In the genomic region with DNA sequence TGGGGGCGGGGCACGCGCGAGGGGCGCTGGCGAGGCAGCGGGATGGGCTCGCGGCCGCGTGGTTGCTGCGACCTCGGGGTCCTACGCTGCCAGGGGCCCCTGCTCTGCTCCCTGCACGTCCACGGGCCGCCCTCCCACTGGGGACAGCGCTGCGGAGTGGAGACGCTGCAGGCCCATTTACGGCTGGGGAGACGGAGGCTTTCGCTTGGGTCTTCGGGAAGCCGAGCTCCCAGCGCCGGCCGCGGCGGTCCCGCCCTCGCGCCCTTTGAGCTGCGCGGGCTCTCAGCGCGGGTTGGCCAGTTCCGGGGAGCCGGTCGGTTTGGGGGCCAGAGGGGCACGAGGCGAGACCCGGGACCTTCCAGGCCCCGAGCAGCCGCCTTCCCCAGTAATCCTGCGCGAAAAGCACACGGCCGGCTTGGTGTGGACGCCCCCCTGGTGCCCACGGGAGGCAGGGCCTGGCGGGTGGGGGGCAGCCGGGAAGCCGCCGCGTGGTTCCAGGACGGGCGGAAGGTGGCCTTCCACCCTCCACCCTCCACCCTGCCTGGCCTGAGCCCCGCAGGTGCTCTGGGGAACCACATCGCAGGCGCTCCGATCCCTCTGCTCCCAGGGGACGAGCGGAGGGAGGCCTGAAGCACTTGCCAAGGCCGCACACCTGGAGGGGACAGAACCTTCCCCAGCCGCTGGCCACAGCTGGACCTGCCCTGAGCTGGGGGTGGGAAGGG, we compare ENCODE assay signal across 8 cellular contexts. TPM values are rescaled to one million over a fixed set of nuclear protein-coding genes. Genes with fewer than 3 reads are reported as not detected.
DNase-seq lines count a peak whose midpoint lies in the region; ATAC-seq and TF ChIP-seq lines count a peak whose summit lies in the region.

No MANE protein-coding gene starts in this region.

- DNase-seq in CD4-positive, CD25-positive, alpha-beta regulatory T cell: no peak
- peak; percentile 55 for DNase-seq in NOMO-1 treated with dmso at 0.1 percent for 144 hours (lab: John Stamatoyannopoulos, UW; ENCODE audit: unreplicated experiment)
- no peak for DNase-seq in cardiac fibroblast (ENCODE audit: low read depth in 2 of 2)
- peak in 1 of 3 donors; percentile 51 for DNase-seq in right lobe of liver
- DNase-seq in tibial artery: no peak
- DNase-seq in anterior cingulate cortex (lab: John Stamatoyannopoulos, UW): no peak

- no peaks in the 10 kb centered on the region for H3K36me3 Mint-ChIP-seq in CD4-positive, CD25-positive, alpha-beta regulatory T cell

- H3K27me3 Mint-ChIP-seq in CD4-positive, CD25-positive, alpha-beta regulatory T cell: no peaks in the 10 kb centered on the region

- intact Hi-C loops in right lobe of liver (cut with DNase I) (no loop called here), tibial artery (cut with DNase I; ENCODE audit: low total_unique reads) (loop anchor here (10.0 kb wide), 1 partner anchor 172 kb away; a partner anchor contains a TSS)

- TF ChIP-seq CTCF in cardiac fibroblast (IDR thresholded peaks at IDR 0.05; ENCODE audit: low read depth, low read length) (no peak), right lobe of liver (IDR thresholded peaks at IDR 0.05) (no peak), tibial artery (IDR thresholded peaks at IDR 0.05) (peak in 1 of 2 experiments; percentile 4)

- TF ChIP-seq POLR2A in right lobe of liver (IDR thresholded peaks at IDR 0.05): peak; percentile 62

- no peak overlapping the region for H3K27ac Mint-ChIP-seq in CD4-positive, CD25-positive, alpha-beta regulatory T cell

- no peaks in the 10 kb centered on the region for H3K9me3 ChIP-seq in CD4-positive, CD25-positive, alpha-beta regulatory T cell (ENCODE audit: control insufficient read depth in 2 of 2, low read length in 2 of 2)
- H3K9me3 ChIP-seq in right lobe of liver (no peaks in the 10 kb centered on the region), tibial artery (no peaks in the 10 kb centered on the region)

- no CpG with 5 or more reads among the region's 66 CpGs for WGBS in right lobe of liver (ENCODE audit: insufficient coverage, low coverage, low lambda C conversion rate, missing lambda C conversion rate)

- peak overlapping the region; percentile 76 for H3K27ac ChIP-seq in CD4-positive, CD25-positive, alpha-beta regulatory T cell (ENCODE audit: insufficient read depth, low read length, poor library complexity, severe bottlenecking)
- H3K27ac ChIP-seq in right lobe of liver (peak overlapping the region; percentile 59 to 82 (median 77)), tibial artery (peak overlapping the region; percentile 82 to 95)

- H3K9me3 Mint-ChIP-seq in CD4-positive, CD25-positive, alpha-beta regulatory T cell: no peaks in the 10 kb centered on the region

- peaks cover 9 to 51% (median 24%) of the 10 kb centered on the region in 4 donors for H3K4me1 Mint-ChIP-seq in CD4-positive, CD25-positive, alpha-beta regulatory T cell

- H3K4me3 Mint-ChIP-seq in CD4-positive, CD25-positive, alpha-beta regulatory T cell: peak overlapping the region in 3 of 4 donors; percentile 67 to 90 (median 83)

- H3K4me3 ChIP-seq in CD4-positive, CD25-positive, alpha-beta regulatory T cell (ENCODE audit: low read depth, low read length): no peak overlapping the region
- peak overlapping the region; percentile 69 to 87 for H3K4me3 ChIP-seq in cardiac fibroblast (replicated peaks in 1 of 2; ENCODE audit: low read depth in 2 of 2, low read length in 2 of 2)
- peak overlapping the region; percentile 99 to 100 (median 99) for H3K4me3 ChIP-seq in right lobe of liver
- H3K4me3 ChIP-seq in tibial artery: peak overlapping the region; percentile 76 to 90

- no peaks in the 10 kb centered on the region for H3K27me3 ChIP-seq in CD4-positive, CD25-positive, alpha-beta regulatory T cell (ENCODE audit: control insufficient read depth, insufficient read depth, low read length)
- H3K27me3 ChIP-seq in right lobe of liver (no peaks in the 10 kb centered on the region), tibial artery (peaks cover 0 to 28% of the 10 kb centered on the region in 2 donors)

- H3K36me3 ChIP-seq in CD4-positive, CD25-positive, alpha-beta regulatory T cell (ENCODE audit: control insufficient read depth, insufficient read depth, low read length): no peaks in the 10 kb centered on the region
- H3K36me3 ChIP-seq in right lobe of liver (no peaks in the 10 kb centered on the region), tibial artery (peaks cover 0 to 23% (median 16%) of the 10 kb centered on the region in 3 donors)

- peaks cover 59% of the 10 kb centered on the region for H3K4me1 ChIP-seq in CD4-positive, CD25-positive, alpha-beta regulatory T cell (ENCODE audit: control insufficient read depth, insufficient read depth, low read length, poor library complexity, severe bottlenecking)
- H3K4me1 ChIP-seq in right lobe of liver (peaks cover 0 to 24% (median 8%) of the 10 kb centered on the region in 4 donors), tibial artery (peaks cover 0 to 38% (median 26%) of the 10 kb centered on the region in 4 donors)

- ATAC-seq in CD4-positive, CD25-positive, alpha-beta regulatory T cell (ENCODE audit: low read depth in 2 of 2): peak in 1 of 2 donors; percentile 20
- ATAC-seq in GM18867 (IDR thresholded peaks at IDR 0.05; ENCODE audit: unreplicated experiment) (peak; percentile 11), HG02973 (IDR thresholded peaks at IDR 0.05; ENCODE audit: unreplicated experiment) (peak; percentile 12), right lobe of liver (peak; percentile 23 to 66 (median 54))

RNA-seq across cellular contexts. Expression of a gene that starts 0.6 kb away (rescaled TPM):
- 7.6 TPM for total RNA-seq in CD4-positive, CD25-positive, alpha-beta regulatory T cell
- 1 to 10 TPM; 6.3 to 9.7 (median 8.4) TPM for polyA plus RNA-seq in CD4-positive, CD25-positive, alpha-beta regulatory T cell
- 10 to 100 TPM in 3 of 6 experiments, 1 to 10 TPM in 3; 7.4 to 24.3 (median 10.5) TPM for total RNA-seq in right lobe of liver

RNA-seq across cellular contexts. Expression of a gene that starts 21.3 kb away (rescaled TPM):
- total RNA-seq in CD4-positive, CD25-positive, alpha-beta regulatory T cell: 91.3 TPM
- polyA plus RNA-seq in CD4-positive, CD25-positive, alpha-beta regulatory T cell: 100 to 1,000 TPM; 156 to 184 (median 173) TPM
- 100 to 1,000 TPM in 4 of 6 experiments, 10 to 100 TPM in 2; 76.5 to 166 (median 122) TPM for total RNA-seq in right lobe of liver

RNA-seq across cellular contexts. Expression of a gene that starts 21.6 kb away (rescaled TPM):
- total RNA-seq in CD4-positive, CD25-positive, alpha-beta regulatory T cell: 7.3 TPM
- 1 to 10 TPM; 1.3 to 3.2 (median 2.1) TPM for polyA plus RNA-seq in CD4-positive, CD25-positive, alpha-beta regulatory T cell
- total RNA-seq in right lobe of liver: 1 to 10 TPM; 3.1 to 7.1 (median 4.5) TPM
